Comparison of ENCODE assay signal across 8 cellular contexts in genomic region chr13:49606747-49607648, GRCh38. TPM values are rescaled to one million over a fixed set of nuclear protein-coding genes. Genes with fewer than 3 reads are reported as not detected.
DNase-seq lines count a peak whose midpoint lies in the region; ATAC-seq and TF ChIP-seq lines count a peak whose summit lies in the region.

No MANE protein-coding gene starts in this region.

- no peaks in the 10 kb centered on the region for H3K27me3 Mint-ChIP-seq in naive B cell

- peak; percentile 81 for TF ChIP-seq CTCF in PC-3 (conservative IDR thresholded peaks at IDR 0.05; ENCODE audit: low read depth, low read length)

- POLR2A ChIA-PET in PC-3 (lab: Charles Lee; ENCODE audit: unreplicated experiment), result no interaction called here

- H3K9me3 ChIP-seq in KOPT-K1 (ENCODE audit: insufficient read depth, low read length, poor library complexity, severe bottlenecking) (peaks cover 4% of the 10 kb centered on the region), PC-3 (ENCODE audit: low read length) (no peaks in the 10 kb centered on the region)

- H3F3A ChIP-seq in PC-3 (ENCODE audit: low read length, unreplicated experiment), result no peaks in the 10 kb centered on the region

- no peaks in the 10 kb centered on the region for H3K36me3 ChIP-seq in KOPT-K1 (ENCODE audit: insufficient read depth, low read length)
- H3K36me3 ChIP-seq in PC-3 (ENCODE audit: low read depth, low read length), result no peaks in the 10 kb centered on the region

- peak overlapping the region; percentile 67 for H2AFZ ChIP-seq in PC-3 (ENCODE audit: low read length)

- no peaks in the 10 kb centered on the region for H3K9me2 ChIP-seq in PC-3 (replicated peaks; ENCODE audit: low read length)

- H3K36me3 Mint-ChIP-seq in naive B cell, result peaks cover 0 to 4% of the 10 kb centered on the region in 2 donors

- H3K4me3 ChIP-seq in PC-3 (ENCODE audit: low read length), result peak overlapping the region; percentile 50; the same call in 1 of the 2 replicates

- CTCF ChIA-PET in PC-3 (lab: Charles Lee), result interaction anchor here (0.5 to 1.0 kb wide), 3 partner anchors 37 to 392 kb away, joined by 3 to 4 read pairs (median 3); no protein-coding TSS in a partner anchor

- TF ChIP-seq POLR2A in erythroblast (IDR thresholded peaks at IDR 0.05; ENCODE audit: low read length), result no peak

- ATAC-seq in GM21737 (IDR thresholded peaks at IDR 0.05; ENCODE audit: unreplicated experiment) (peak; percentile 86), PC-3 (peak; percentile 78), naive B cell (ENCODE audit: low read depth in 2 of 2) (peak; percentile 96 to 97)

- H3K9me3 Mint-ChIP-seq in naive B cell, result peaks cover 0 to 10% (median 2%) of the 10 kb centered on the region in 7 donors

- H3K4me1 Mint-ChIP-seq in naive B cell, result peaks cover 7 to 36% (median 18%) of the 10 kb centered on the region in 3 donors

- peak overlapping the region; percentile 23 for H3K27ac ChIP-seq in KOPT-K1 (ENCODE audit: low read depth, low read length, poor library complexity, severe bottlenecking)
- no peak overlapping the region for H3K27ac ChIP-seq in PC-3 (ENCODE audit: low read length)

- intact Hi-C loops in PC-3 (cut with micrococcal nuclease), result loop anchor here (1.0 to 10.0 kb wide), 6 partner anchors 47 to 306 kb away; partner anchors contain the start of genes CAB39L, PHF11 and SETDB2

- H3K4me2 ChIP-seq in PC-3 (ENCODE audit: low read length), result peak overlapping the region; percentile 71

- peak overlapping the region; percentile 47 to 93 (median 89) for H3K4me3 Mint-ChIP-seq in naive B cell

- DNase-seq in DMS53 (lab: John Stamatoyannopoulos, UW), result peak; percentile 90
- peak; percentile 84 for DNase-seq in PC-3
- peak; percentile 69 for DNase-seq in activated T-cell treated with anti-CD3 and anti-CD28 coated beads for 48 hours (ENCODE audit: low read depth)
- peak; percentile 85 to 89 for DNase-seq in erythroblast (lab: John Stamatoyannopoulos, UW)
- peak; percentile 72 for DNase-seq in naive B cell
- DNase-seq in stimulated activated CD8-positive, alpha-beta memory T cell treated with anti-CD3 and anti-CD28 coated beads, Interleukin-7, amount 100 ng/mL, for 24 hours (ENCODE audit: low read depth), result peak; percentile 51

- H3K9ac ChIP-seq in PC-3 (ENCODE audit: low read length), result no peak overlapping the region

- H3K79me2 ChIP-seq in PC-3 (ENCODE audit: low read length), result no peaks in the 10 kb centered on the region

- peaks cover 15% of the 10 kb centered on the region for H3K4me1 ChIP-seq in PC-3 (ENCODE audit: insufficient read depth, low read length)

- no TSS peak for BruUV-seq in PC-3 (replicated peaks; lab: Mats Ljungman, UMichigan)

- no peaks in the 10 kb centered on the region for H4K20me1 ChIP-seq in PC-3 (ENCODE audit: low read length)

- no peaks in the 10 kb centered on the region for H3K27me3 ChIP-seq in PC-3 (ENCODE audit: low read length)

- peak overlapping the region in 5 of 6 donors; percentile 58 to 92 (median 67) for H3K27ac Mint-ChIP-seq in naive B cell

RNA-seq across cellular contexts. Expression of gene ARL11, which starts 21.3 kb away (rescaled TPM):
- not detected in 2 replicates for total RNA-seq in PC-3 (2014; rRNA removed)
- 10 to 100 TPM in 4 of 6 donors, 1 to 10 TPM in 2; 6.1 to 39.6 (median 11.9) TPM for polyA plus RNA-seq in naive B cell (ENCODE audit: low read depth in 6 of 6)

RNA-seq across cellular contexts. Expression of gene RCBTB1, which starts 21.6 kb away (rescaled TPM):
- total RNA-seq in PC-3 (2014; rRNA removed), result 4.9 and 5.4 TPM in 2 replicates
- 10 to 100 TPM; 13.4 to 26.5 (median 16.5) TPM for polyA plus RNA-seq in naive B cell (ENCODE audit: low read depth in 6 of 6)
